Comparison of ENCODE assay signal across 35 cellular contexts in the genomic region with DNA sequence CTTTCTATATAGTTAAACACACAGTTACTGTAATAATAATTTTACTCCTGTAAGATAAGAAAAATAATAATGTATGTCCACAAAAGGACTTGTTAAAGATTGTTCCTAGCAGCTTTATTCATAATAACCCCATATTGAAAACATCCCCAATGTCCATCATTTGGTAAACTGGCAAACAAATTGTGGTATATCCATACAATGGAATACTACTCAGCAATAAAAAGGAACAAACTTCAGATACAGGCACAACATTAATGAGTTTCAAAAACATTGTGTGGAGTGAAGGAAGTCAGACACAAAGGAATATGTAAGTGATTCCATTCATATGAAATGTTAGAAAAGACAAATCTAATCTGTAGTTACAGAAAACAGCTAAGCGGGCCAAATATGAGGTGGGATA. TPM values are rescaled to one million over a fixed set of nuclear protein-coding genes. Genes with fewer than 3 reads are reported as not detected.
"Had no signal": no experiment of that assay in that cellular context is flagged by ENCODE, and none has a peak within 500 bp of the region (broad histone marks: within the 10 kb centered on the region; RNA-seq: fewer than 3 reads in every experiment).

No MANE protein-coding gene starts in this region.

- FAIRE-seq: colon, endometrium, endothelial cell of umbilical vein, frontal cortex had no signal

- H3K4me1 Mint-ChIP-seq: activated CD4-positive, alpha-beta memory T cell treated with anti-CD3 and anti-CD28 coated beads, Interleukin-2, amount 10 ng/mL, durations not matched to agents 7 days and 5 days had no signal

- H3K36me3 Mint-ChIP-seq: activated naive CD8-positive, alpha-beta T cell treated with anti-CD3 and anti-CD28 coated beads for 36 hours had no signal

- DNase-seq: activated CD4-positive, alpha-beta memory T cell treated with anti-CD3 and anti-CD28 coated beads, Interleukin-2, amount 10 ng/mL, durations not matched to agents 7 days and 5 days; activated CD4-positive, alpha-beta T cell treated with anti-CD3 and anti-CD28 coated beads for 36 hours; activated CD4-positive, alpha-beta T cell treated with anti-CD3 and anti-CD28 coated beads, Interleukin-2, amount 10 ng/mL, durations not matched to agents 24 days and 14 days; activated CD4-positive, CD25-positive, alpha-beta regulatory T cell; activated CD4-positive, CD25-positive, alpha-beta regulatory T cell treated with anti-CD3 and anti-CD28 coated beads, Interleukin-2, amount 50 U/mL, for 72 hours; activated CD8-positive, alpha-beta memory T cell treated with anti-CD3 and anti-CD28 coated beads, Interleukin-2, amount 50 U/mL, for 48 hours; activated effector memory CD4-positive, alpha-beta T cell treated with anti-CD3 and anti-CD28 coated beads, Interleukin-2, amount 50 U/mL, for 16 hours; activated naive CD4-positive, alpha-beta T cell treated with anti-CD3 and anti-CD28 coated beads for 36 hours; activated naive CD8-positive, alpha-beta T cell treated with anti-CD3 and anti-CD28 coated beads for 36 hours; activated naive CD8-positive, alpha-beta T cell treated with anti-CD3 and anti-CD28 coated beads, Interleukin-2, amount 50 U/mL, for 24 hours; activated T-cell treated with anti-CD3 and anti-CD28 coated beads, Interleukin-2, amount 50 U/mL, for 4 hours; adrenal gland; amygdala; aorta; body of pancreas; caudate nucleus; cortex of kidney; dermis blood vessel endothelial cell; effector CD4-positive, alpha-beta T cell; effector memory CD8-positive, alpha-beta T cell; foreskin fibroblast; head of caudate nucleus; T-helper 1 cell; T-helper 17 cell; T1000; WERI-Rb-1 had no signal

- H3K27ac Mint-ChIP-seq: activated CD4-positive, alpha-beta memory T cell treated with anti-CD3 and anti-CD28 coated beads, Interleukin-2, amount 10 ng/mL, durations not matched to agents 7 days and 5 days; activated CD4-positive, alpha-beta T cell treated with anti-CD3 and anti-CD28 coated beads for 36 hours; activated CD4-positive, alpha-beta T cell treated with anti-CD3 and anti-CD28 coated beads, Interleukin-2, amount 10 ng/mL, durations not matched to agents 24 days and 14 days; activated naive CD4-positive, alpha-beta T cell treated with anti-CD3 and anti-CD28 coated beads for 36 hours; activated naive CD4-positive, alpha-beta T cell treated with anti-CD3 and anti-CD28 coated beads, Interleukin-2, amount 50 U/mL, for 24 hours; activated naive CD8-positive, alpha-beta T cell treated with anti-CD3 and anti-CD28 coated beads for 36 hours; activated naive CD8-positive, alpha-beta T cell treated with anti-CD3 and anti-CD28 coated beads, Interleukin-2, amount 50 U/mL, for 24 hours; activated T-helper 1 cell treated with anti-CD3 and anti-CD28 coated beads, Interleukin-12 subunit alpha, Interleukin-12 subunit beta, Interleukin-2, Interleukin-4 antibody, amounts not matched to agents 30 ng/mL and 10 ng/mL and 1 ng/mL, durations not matched to agents 14 hours and 24 hours and 36 hours; activated T-helper 2 cell treated with anti-CD3 and anti-CD28 coated beads, Interferon-gamma antibody, Interleukin-2, Interleukin-4, amounts not matched to agents 10 μg/mL and 5 μg/mL and 100 μg/mL, durations not matched to agents 14 hours and 24 hours and 36 hours; effector memory CD8-positive, alpha-beta T cell; T-helper 17 cell; T-helper 2 cell treated with Interferon-gamma antibody and Interleukin-4, amounts not matched to agents 5 μg/mL and 100 μg/mL, for 36 hours had no signal

- H3K27ac ChIP-seq: adrenal gland, body of pancreas, epithelial cell of prostate, WERI-Rb-1 had no signal

- H3K9me3 Mint-ChIP-seq: activated CD4-positive, alpha-beta memory T cell treated with anti-CD3 and anti-CD28 coated beads, Interleukin-2, amount 10 ng/mL, durations not matched to agents 7 days and 5 days; activated naive CD4-positive, alpha-beta T cell treated with anti-CD3 and anti-CD28 coated beads, Interleukin-2, amount 50 U/mL, for 24 hours; activated T-helper 2 cell treated with anti-CD3 and anti-CD28 coated beads, Interferon-gamma antibody, Interleukin-2, Interleukin-4, amounts not matched to agents 10 μg/mL and 5 μg/mL and 100 μg/mL, durations not matched to agents 14 hours and 24 hours and 36 hours; T-helper 2 cell treated with Interferon-gamma antibody and Interleukin-4, amounts not matched to agents 5 μg/mL and 100 μg/mL, for 36 hours had no signal

- H3K27me3 ChIP-seq: body of pancreas had no signal

- H3K36me3 ChIP-seq: adrenal gland, WERI-Rb-1 had no signal

- ATAC-seq: activated CD4-positive, alpha-beta T cell treated with anti-CD3 and anti-CD28 coated beads for 36 hours; activated naive CD8-positive, alpha-beta T cell treated with anti-CD3 and anti-CD28 coated beads, Interleukin-2, amount 50 U/mL, for 24 hours; activated T-cell treated with anti-CD3 and anti-CD28 coated beads, Interleukin-2, amount 50 U/mL, for 4 hours; body of pancreas; effector memory CD8-positive, alpha-beta T cell; T-helper 17 cell had no signal

- H3K4me3 ChIP-seq: adrenal gland, body of pancreas had no signal

- H3K9me3 ChIP-seq: adrenal gland, body of pancreas had no signal

- H3K4me1 ChIP-seq: adrenal gland had no signal

- H3K4me3 Mint-ChIP-seq: activated CD4-positive, alpha-beta memory T cell treated with anti-CD3 and anti-CD28 coated beads, Interleukin-2, amount 10 ng/mL, durations not matched to agents 7 days and 5 days; activated CD4-positive, alpha-beta T cell treated with anti-CD3 and anti-CD28 coated beads for 36 hours; activated CD4-positive, alpha-beta T cell treated with anti-CD3 and anti-CD28 coated beads, Interleukin-2, amount 10 ng/mL, durations not matched to agents 24 days and 14 days; activated naive CD4-positive, alpha-beta T cell treated with anti-CD3 and anti-CD28 coated beads for 36 hours; activated naive CD4-positive, alpha-beta T cell treated with anti-CD3 and anti-CD28 coated beads, Interleukin-2, amount 50 U/mL, for 24 hours; activated naive CD8-positive, alpha-beta T cell treated with anti-CD3 and anti-CD28 coated beads for 36 hours; activated naive CD8-positive, alpha-beta T cell treated with anti-CD3 and anti-CD28 coated beads, Interleukin-2, amount 50 U/mL, for 24 hours; activated T-cell treated with anti-CD3 and anti-CD28 coated beads, Interleukin-2, amount 50 U/mL, for 4 hours; activated T-helper 1 cell treated with anti-CD3 and anti-CD28 coated beads, Interleukin-12 subunit alpha, Interleukin-12 subunit beta, Interleukin-2, Interleukin-4 antibody, amounts not matched to agents 30 ng/mL and 10 ng/mL and 1 ng/mL, durations not matched to agents 14 hours and 24 hours and 36 hours; effector memory CD8-positive, alpha-beta T cell; T-helper 17 cell; T-helper 2 cell treated with Interferon-gamma antibody and Interleukin-4, amounts not matched to agents 5 μg/mL and 100 μg/mL, for 36 hours had no signal

RNA-seq across cellular contexts. Expression of a gene that starts 1.9 kb away (rescaled TPM):
- total RNA-seq: activated CD4-positive, alpha-beta memory T cell treated with anti-CD3 and anti-CD28 coated beads, Interleukin-2, amount 10 ng/mL, durations not matched to agents 7 days and 5 days; activated CD4-positive, alpha-beta T cell treated with anti-CD3 and anti-CD28 coated beads for 36 hours; activated CD4-positive, alpha-beta T cell treated with anti-CD3 and anti-CD28 coated beads, Interleukin-2, amount 10 ng/mL, durations not matched to agents 24 days and 14 days; activated naive CD4-positive, alpha-beta T cell treated with anti-CD3 and anti-CD28 coated beads for 36 hours; activated naive CD8-positive, alpha-beta T cell treated with anti-CD3 and anti-CD28 coated beads for 36 hours; activated T-cell treated with anti-CD3 and anti-CD28 coated beads, Interleukin-2, amount 50 U/mL, for 4 hours; activated T-helper 1 cell treated with anti-CD3 and anti-CD28 coated beads, Interleukin-12 subunit alpha, Interleukin-12 subunit beta, Interleukin-2, Interleukin-4 antibody, amounts not matched to agents 30 ng/mL and 10 ng/mL and 1 ng/mL, durations not matched to agents 14 hours and 24 hours and 36 hours; activated T-helper 2 cell treated with anti-CD3 and anti-CD28 coated beads, Interferon-gamma antibody, Interleukin-2, Interleukin-4, amounts not matched to agents 10 μg/mL and 5 μg/mL and 100 μg/mL, durations not matched to agents 14 hours and 24 hours and 36 hours; T-helper 17 cell had no signal
